Comparison of ENCODE assay signal across 21 cellular contexts in genomic region chr1:176878750-176879536, GRCh38.
A peak's percentile ranks its signal among the peaks of the same experiment; 100 is the strongest.
DNase-seq lines count a peak whose midpoint lies in the region; ATAC-seq, FAIRE-seq and TF ChIP-seq lines count a peak whose summit lies in the region.
"Had no signal": no experiment of that assay in that cellular context is flagged by ENCODE, and none has a peak within 500 bp of the region (broad histone marks: within the 10 kb centered on the region; RNA-seq: fewer than 3 reads in every experiment).

No MANE protein-coding gene starts in this region.

- H3K27ac ChIP-seq in HepG2 (ENCODE audit: extremely low read length, insufficient read depth, low read length) (no peak overlapping the region), right lobe of liver (no peak overlapping the region), MM.1S (ENCODE audit: low read length) (no peak overlapping the region), K562 (ENCODE audit: extremely low read depth, low read depth, low read length) (peak overlapping the region; percentile 88), gastrocnemius medialis (no peak overlapping the region)
- H3K27ac ChIP-seq: BLaER1 treated with 17β-estradiol and CSF1 and Interleukin-3, amounts not matched to agents 10 nM and 100 nM; SK-N-MC had no signal

- BruUV-seq in HepG2 (replicated peaks; lab: Mats Ljungman, UMichigan) = no TSS peak
- no TSS peak for BruUV-seq in K562 (replicated peaks; lab: Mats Ljungman, UMichigan)

- no peaks in the 10 kb centered on the region for H3K9me3 Mint-ChIP-seq in stimulated activated memory B cell treated with anti-CD40 and anti-IgM and Interleukin-4, amounts not matched to agents 10 μg/mL and 1 μg/mL and 100 μg/mL, for 72 hours
- H3K9me3 Mint-ChIP-seq: activated B cell treated with CpG ODN at 0.5 μM for 24 hours; activated naive CD4-positive, alpha-beta T cell treated with anti-CD3 and anti-CD28 coated beads, Interleukin-2, amount 50 U/mL, for 72 hours; stimulated activated naive CD8-positive, alpha-beta T cell treated with anti-CD3 and anti-CD28 coated beads, Interleukin-15, Interleukin-2, amounts not matched to agents 100 ng/mL and 50 ng/mL, for 24 hours had no signal

- no peak overlapping the region for H3K27ac Mint-ChIP-seq in stimulated activated memory B cell treated with anti-CD40 and anti-IgM and Interleukin-4, amounts not matched to agents 10 μg/mL and 1 μg/mL and 100 μg/mL, for 72 hours
- H3K27ac Mint-ChIP-seq: activated B cell treated with CpG ODN at 0.5 μM for 24 hours; activated naive CD4-positive, alpha-beta T cell treated with anti-CD3 and anti-CD28 coated beads, Interleukin-2, amount 50 U/mL, for 72 hours; stimulated activated naive CD8-positive, alpha-beta T cell treated with anti-CD3 and anti-CD28 coated beads, Interleukin-15, Interleukin-2, amounts not matched to agents 100 ng/mL and 50 ng/mL, for 24 hours had no signal

- CTCF ChIA-PET in HepG2 (lab: Yijun Ruan, JAX; ENCODE audit: low intra/inter-chr PET ratio, low total read pairs) (interaction anchor here (3.0 kb wide), 1 partner anchor 319 kb away, joined by 31 read pairs; no protein-coding TSS in a partner anchor), K562 (lab: Yijun Ruan, JAX; ENCODE audit: low intra/inter-chr PET ratio) (interaction anchor here (0.5 to 0.6 kb wide), 2 partner anchors 191 to 319 kb away, joined by 3 read pairs; no protein-coding TSS in a partner anchor)

- H3K4me2 ChIP-seq in HepG2 (ENCODE audit: low read depth, low read length) (no peak overlapping the region), MM.1S (ENCODE audit: low read depth, low read length) (no peak overlapping the region), K562 (ENCODE audit: insufficient read depth, low read length) (peak overlapping the region; percentile 83)
- H3K4me2 ChIP-seq: BLaER1 treated with 17β-estradiol and CSF1 and Interleukin-3, amounts not matched to agents 10 nM and 100 nM had no signal

- H3K79me2 ChIP-seq in HepG2 (ENCODE audit: insufficient read depth, low read length) (no peaks in the 10 kb centered on the region), MM.1S (ENCODE audit: low read length) (no peaks in the 10 kb centered on the region), K562 (ENCODE audit: control insufficient read depth, insufficient read depth, low read length) (no peaks in the 10 kb centered on the region)

- no peak overlapping the region for H3K4me3 ChIP-seq in HepG2 (replicated peaks in 1 of 3; ENCODE audit: insufficient read depth in 1 of 3, low read depth in 2 of 3, low read length in 3 of 3)
- H3K4me3 ChIP-seq in right lobe of liver = no peak overlapping the region
- no peak overlapping the region for H3K4me3 ChIP-seq in MM.1S (ENCODE audit: low read length)
- H3K4me3 ChIP-seq in K562 = no peak overlapping the region
- H3K4me3 ChIP-seq in gastrocnemius medialis = no peak overlapping the region
- H3K4me3 ChIP-seq: BLaER1 treated with 17β-estradiol and CSF1 and Interleukin-3, amounts not matched to agents 10 nM and 100 nM; MG63; SK-N-MC had no signal

- H3K4me1 ChIP-seq in HepG2 (ENCODE audit: insufficient read depth, low read length) (no peaks in the 10 kb centered on the region), right lobe of liver (no peaks in the 10 kb centered on the region), MM.1S (ENCODE audit: low read length) (no peaks in the 10 kb centered on the region), K562 (replicated peaks in 1 of 2; ENCODE audit: control insufficient read depth in 2 of 2, insufficient read depth in 2 of 2, low read length in 2 of 2) (peaks cover 33 to 50% of the 10 kb centered on the region in 2 experiments), gastrocnemius medialis (no peaks in the 10 kb centered on the region)
- H3K4me1 ChIP-seq: BLaER1 treated with 17β-estradiol and CSF1 and Interleukin-3, amounts not matched to agents 10 nM and 100 nM had no signal

- H3K36me3 Mint-ChIP-seq in stimulated activated memory B cell treated with anti-CD40 and anti-IgM and Interleukin-4, amounts not matched to agents 10 μg/mL and 1 μg/mL and 100 μg/mL, for 72 hours = no peaks in the 10 kb centered on the region
- H3K36me3 Mint-ChIP-seq: activated naive CD4-positive, alpha-beta T cell treated with anti-CD3 and anti-CD28 coated beads, Interleukin-2, amount 50 U/mL, for 72 hours had no signal

- H3K9me1 ChIP-seq in K562 (ENCODE audit: control insufficient read depth, insufficient read depth, low read length) = peaks cover 4% of the 10 kb centered on the region

- no peaks in the 10 kb centered on the region for H3K4me1 Mint-ChIP-seq in stimulated activated memory B cell treated with anti-CD40 and anti-IgM and Interleukin-4, amounts not matched to agents 10 μg/mL and 1 μg/mL and 100 μg/mL, for 72 hours
- H3K4me1 Mint-ChIP-seq: activated B cell treated with CpG ODN at 0.5 μM for 24 hours had no signal

- no peaks in the 10 kb centered on the region for H4K20me1 ChIP-seq in HepG2 (ENCODE audit: insufficient read depth, low read length)
- H4K20me1 ChIP-seq in MM.1S (ENCODE audit: insufficient read depth, low read length) = no peaks in the 10 kb centered on the region
- H4K20me1 ChIP-seq in K562 (replicated peaks; ENCODE audit: control insufficient read depth, insufficient read depth, low read length) = no peaks in the 10 kb centered on the region
- H4K20me1 ChIP-seq: BLaER1 treated with 17β-estradiol and CSF1 and Interleukin-3, amounts not matched to agents 10 nM and 100 nM had no signal

- TF ChIP-seq POLR2A in HepG2 (IDR thresholded peaks at IDR 0.05; ENCODE audit: insufficient read depth in 1 of 2, low read depth in 2 of 2, low read length in 2 of 2) (no peak), right lobe of liver (IDR thresholded peaks at IDR 0.05) (no peak), K562 (conservative IDR thresholded peaks at IDR 0.05) (no peak), gastrocnemius medialis (IDR thresholded peaks at IDR 0.05) (no peak)

- no peak overlapping the region for H3K4me3 Mint-ChIP-seq in stimulated activated memory B cell treated with anti-CD40 and anti-IgM and Interleukin-4, amounts not matched to agents 10 μg/mL and 1 μg/mL and 100 μg/mL, for 72 hours
- H3K4me3 Mint-ChIP-seq: activated B cell treated with CpG ODN at 0.5 μM for 24 hours; stimulated activated naive CD8-positive, alpha-beta T cell treated with anti-CD3 and anti-CD28 coated beads, Interleukin-15, Interleukin-2, amounts not matched to agents 100 ng/mL and 50 ng/mL, for 24 hours had no signal

- no peaks in the 10 kb centered on the region for H3K9me2 ChIP-seq in MM.1S (replicated peaks; ENCODE audit: insufficient read depth, low read length)

- 14% methylated on average over 4 of the region's 12 CpGs for WGBS in HepG2 (ENCODE audit: low lambda C conversion rate)
- 78% methylated on average over 9 of the region's 12 CpGs for WGBS in right lobe of liver (ENCODE audit: insufficient coverage, low coverage, low lambda C conversion rate, missing lambda C conversion rate)
- 27% methylated on average over 12 of the region's 12 CpGs for WGBS in K562 (ENCODE audit: insufficient coverage, low coverage, missing lambda C conversion rate)

- intact Hi-C loops in HepG2 (cut with micrococcal nuclease; ENCODE audit: unreplicated experiment) = no loop called here
- intact Hi-C loops in right lobe of liver (cut with DNase I) = no loop called here
- intact Hi-C loops in K562 (cut with micrococcal nuclease) = loop anchor here (1.0 kb wide), 1 partner anchor 26 kb away; no protein-coding TSS in a partner anchor
- intact Hi-C loops in gastrocnemius medialis (cut with DNase I; ENCODE audit: low total_unique reads) = no loop called here

- POLR2A ChIA-PET in HepG2 (lab: Yijun Ruan, JAX) = no interaction called here
- POLR2A ChIA-PET in K562 (lab: Yijun Ruan, JAX) = interaction anchor here (0.6 to 1.4 kb wide), 2 partner anchors 24 to 318 kb away, joined by 3 to 4 read pairs; no protein-coding TSS in a partner anchor

- no peaks in the 10 kb centered on the region for H3K27me3 Mint-ChIP-seq in stimulated activated memory B cell treated with anti-CD40 and anti-IgM and Interleukin-4, amounts not matched to agents 10 μg/mL and 1 μg/mL and 100 μg/mL, for 72 hours
- H3K27me3 Mint-ChIP-seq: activated B cell treated with CpG ODN at 0.5 μM for 24 hours; stimulated activated naive CD8-positive, alpha-beta T cell treated with anti-CD3 and anti-CD28 coated beads, Interleukin-15, Interleukin-2, amounts not matched to agents 100 ng/mL and 50 ng/mL, for 24 hours had no signal

- 0 out of 5 replicates have a peak, but pooled peaks cover 0 to 3% of the 10 kb centered on the region in 2 experiments for H3K27me3 ChIP-seq in HepG2 (ENCODE audit: control insufficient read depth in 1 of 2, insufficient read depth in 2 of 2, low read length in 2 of 2)
- H3K27me3 ChIP-seq in right lobe of liver = no peaks in the 10 kb centered on the region
- no peaks in the 10 kb centered on the region for H3K27me3 ChIP-seq in MM.1S (replicated peaks; ENCODE audit: insufficient read depth, low read length)
- no peaks in the 10 kb centered on the region for H3K27me3 ChIP-seq in K562 (ENCODE audit: control insufficient read depth in 2 of 2, insufficient read depth in 2 of 2, low read length in 2 of 2)
- H3K27me3 ChIP-seq in gastrocnemius medialis = no peaks in the 10 kb centered on the region
- H3K27me3 ChIP-seq: BLaER1 treated with 17β-estradiol and CSF1 and Interleukin-3, amounts not matched to agents 10 nM and 100 nM had no signal

- FAIRE-seq in HepG2 (lab: Jason Lieb, UNC) (no peak), K562 (lab: Jason Lieb, UNC) (peak; percentile 79)

- H3K9me3 ChIP-seq in HepG2 (ENCODE audit: low read length) (no peaks in the 10 kb centered on the region), right lobe of liver (no peaks in the 10 kb centered on the region), MM.1S (replicated peaks; ENCODE audit: insufficient read depth, low read length) (no peaks in the 10 kb centered on the region), K562 (replicated peaks; ENCODE audit: control insufficient read depth, insufficient read depth, low read depth, low read length) (no peaks in the 10 kb centered on the region), gastrocnemius medialis (no peaks in the 10 kb centered on the region)
- H3K9me3 ChIP-seq: BLaER1 treated with 17β-estradiol and CSF1 and Interleukin-3, amounts not matched to agents 10 nM and 100 nM; MG63 had no signal

- no peaks in the 10 kb centered on the region for H3K36me3 ChIP-seq in HepG2 (replicated peaks in 1 of 2; ENCODE audit: control insufficient read depth in 1 of 2, insufficient read depth in 2 of 2, low read length in 2 of 2)
- no peaks in the 10 kb centered on the region for H3K36me3 ChIP-seq in right lobe of liver
- H3K36me3 ChIP-seq in MM.1S (replicated peaks; ENCODE audit: insufficient read depth, low read length) = no peaks in the 10 kb centered on the region
- H3K36me3 ChIP-seq in K562 (ENCODE audit: control insufficient read depth, insufficient read depth, low read length) = no peaks in the 10 kb centered on the region
- H3K36me3 ChIP-seq in gastrocnemius medialis = no peaks in the 10 kb centered on the region
- H3K36me3 ChIP-seq: BLaER1 treated with 17β-estradiol and CSF1 and Interleukin-3, amounts not matched to agents 10 nM and 100 nM; MG63 had no signal

- H2AFZ ChIP-seq in HepG2 (ENCODE audit: low read length) = no peak overlapping the region
- H2AFZ ChIP-seq in MM.1S (ENCODE audit: low read length) = no peak overlapping the region
- peak overlapping the region; percentile 95 for H2AFZ ChIP-seq in K562 (ENCODE audit: low read depth, low read length)

- TF ChIP-seq RAD21 in HepG2 (CRISPR knock-in tag; IDR thresholded peaks at IDR 0.05) = no peak
- TF ChIP-seq RAD21 in K562 (CRISPR knock-in tag; conservative IDR thresholded peaks at IDR 0.05 in 1 of 2, IDR thresholded peaks at IDR 0.05 in 1 of 2) = peak; percentile 68 to 72

- peak; percentile 84 for ATAC-seq in HepG2
- ATAC-seq in right lobe of liver = no peak
- ATAC-seq in K562 = peak; percentile 85
- peak; percentile 4 for ATAC-seq in stimulated activated memory B cell treated with anti-CD40 and anti-IgM and Interleukin-4, amounts not matched to agents 10 μg/mL and 1 μg/mL and 100 μg/mL, for 72 hours
- no peak for ATAC-seq in gastrocnemius medialis
- ATAC-seq: activated naive CD4-positive, alpha-beta T cell treated with anti-CD3 and anti-CD28 coated beads, Interleukin-2, amount 50 U/mL, for 72 hours; right cardiac atrium had no signal

- TF ChIP-seq EP300 in HepG2 (IDR thresholded peaks at IDR 0.05; ENCODE audit: low read depth in 2 of 2, low read length in 2 of 2) = no peak
- TF ChIP-seq EP300 in HepG2 (CRISPR knock-in tag; IDR thresholded peaks at IDR 0.05; ENCODE audit: borderline replicate concordance) = no peak
- TF ChIP-seq EP300 in K562 (IDR thresholded peaks at IDR 0.05; ENCODE audit: low read length) = peak; percentile 49; the same call in 1 of the 2 replicates

- no peak overlapping the region for H3K9ac ChIP-seq in HepG2 (ENCODE audit: insufficient read depth, low read depth, low read length)
- H3K9ac ChIP-seq in MM.1S (ENCODE audit: low read length) = no peak overlapping the region
- peak overlapping the region; percentile 15 to 66; a peak in 2 of 4 replicates for H3K9ac ChIP-seq in K562 (ENCODE audit: insufficient read depth in 1 of 2, low read depth in 2 of 2, low read length in 2 of 2)
- H3K9ac ChIP-seq: BLaER1 treated with 17β-estradiol and CSF1 and Interleukin-3, amounts not matched to agents 10 nM and 100 nM had no signal

- no peaks in the 10 kb centered on the region for H3F3A ChIP-seq in MM.1S (ENCODE audit: insufficient read depth, low read length)

- in situ Hi-C loops in HepG2 (cut with HindIII; ENCODE audit: extremely low pct_ligation_motif_present, low pct_unique_long_range_greater_than_20kb) (loop anchor here (25.0 kb wide), 1 partner anchor 908 kb away; no protein-coding TSS in a partner anchor), K562 (cut with MboI) (no loop called here), gastrocnemius medialis (cut with MboI; ENCODE audit: low sequenced_read_pairs in 4 of 4) (loop anchor here (25.0 kb wide), 3 partner anchors 308 to 1058 kb away; no protein-coding TSS in a partner anchor)

- TF ChIP-seq CTCF in HepG2 (CRISPR knock-in tag; IDR thresholded peaks at IDR 0.05) (no peak), right lobe of liver (IDR thresholded peaks at IDR 0.05) (no peak), MM.1S (IDR thresholded peaks at IDR 0.05; ENCODE audit: low read length) (peak; percentile 23), K562 (IDR thresholded peaks at IDR 0.05 in 2 of 3, conservative IDR thresholded peaks at IDR 0.05 in 1 of 3; ENCODE audit: insufficient read depth in 2 of 3, low read depth in 1 of 3, low read length in 3 of 3) (peak; percentile 68 to 87 (median 82)), gastrocnemius medialis (IDR thresholded peaks at IDR 0.05 in 4 of 5, conservative IDR thresholded peaks at IDR 0.05 in 1 of 5) (no peak)

- no peak for DNase-seq in HepG2 (ENCODE audit: low spot score)
- DNase-seq in right lobe of liver = no peak
- DNase-seq in MM.1S = no peak
- peak; percentile 77 to 89 (median 78) for DNase-seq in K562 (ENCODE audit: extremely low read depth in 1 of 4, low spot score in 3 of 4)
- no peak for DNase-seq in gastrocnemius medialis
- DNase-seq in Ammon's horn (ENCODE audit: low spot score) = no peak
- no peak for DNase-seq in COR-L47 (lab: John Stamatoyannopoulos, UW)
- DNase-seq: activated B cell treated with CpG ODN at 0.5 μM for 24 hours; activated CD8-positive, alpha-beta memory T cell treated with anti-CD3 and anti-CD28 coated beads, Interleukin-2, amount 50 U/mL, for 4 hours; caudate nucleus; GF-D8; head of caudate nucleus; left cardiac atrium; MG63; NCI-H510A; right cardiac atrium had no signal

Comparison
In these comparisons a context has a peak if more than half of its experiments do, and no peak if none do; other contexts are left out.
1. ATAC-seq: peak in HepG2 (single experiment), K562 (single experiment) and stimulated activated memory B cell treated with anti-CD40 and anti-IgM and Interleukin-4, amounts not matched to agents 10 μg/mL and 1 μg/mL and 100 μg/mL, for 72 hours (single experiment); none in right lobe of liver (0 of 4) and gastrocnemius medialis (0 of 2).
2. DNase-seq: peak in K562 (4 of 4); none in HepG2 (single experiment), right lobe of liver (0 of 3), MM.1S (single experiment), gastrocnemius medialis (0 of 2), Ammon's horn (single experiment) and COR-L47 (single experiment).
3. H3K9ac ChIP-seq: peak in K562 (2 of 2); none in HepG2 (single experiment) and MM.1S (single experiment).
4. CTCF ChIP-seq: peak in MM.1S (single experiment) and K562 (3 of 3); none in HepG2 (single experiment), right lobe of liver (0 of 4) and gastrocnemius medialis (0 of 5).
5. Of the 241 proteins assayed by ChIP-seq in both HepG2 and K562: peak only in HepG2: none; only in K562: CREB3, CREM, CTCF, ELF4, EP300, HMGXB4 and 13 more; in both: none; in neither: 217; mixed calls (peak in some experiments, not most) for 5.